In genomic region chr2:231674587-231675334, GRCh38 we compare ENCODE assay signal across 8 cellular contexts. TPM values are rescaled to one million over a fixed set of nuclear protein-coding genes. Genes with fewer than 3 reads are reported as not detected.
A peak's percentile ranks its signal among the peaks of the same experiment; 100 is the strongest.
DNase-seq lines count a peak whose midpoint lies in the region; ATAC-seq and TF ChIP-seq lines count a peak whose summit lies in the region.

No MANE protein-coding gene starts in this region.

- no peaks in the 10 kb centered on the region for H3K9me2 ChIP-seq in GM23248 (ENCODE audit: insufficient read depth)

- peak overlapping the region; percentile 16 for H3K4me2 ChIP-seq in GM23248 (ENCODE audit: unreplicated experiment)

- H3K27ac ChIP-seq in GM23248, result no peak overlapping the region

- peak; percentile 86 for TF ChIP-seq CTCF in WI38 (IDR thresholded peaks at IDR 0.05; ENCODE audit: low read depth, low read length)

- peak overlapping the region; percentile 43; the same call in 1 of the 2 replicates for H3K9ac ChIP-seq in GM23248

- no peak overlapping the region for H3K4me3 ChIP-seq in GM23248
- H3K4me3 ChIP-seq in WI38 (ENCODE audit: low read depth, low read length), result no peak overlapping the region

- 13 to 19% methylated on average over 20 of the region's 20 CpGs for WGBS in GM23248 (ENCODE audit: low coverage in 1 of 2, low lambda C conversion rate in 2 of 2, missing lambda C conversion rate in 2 of 2), 2 experiments

- H3K36me3 Mint-ChIP-seq in central memory CD8-positive, alpha-beta T cell (ENCODE audit: insufficient read depth), result no peaks in the 10 kb centered on the region

- in situ Hi-C loops in GM23248 (cut with MboI), result loop anchor here (5.0 kb wide), 1 partner anchor 43 kb away; no protein-coding TSS in a partner anchor

- no peaks in the 10 kb centered on the region for H3K9me3 Mint-ChIP-seq in central memory CD8-positive, alpha-beta T cell

- H3K36me3 ChIP-seq in GM23248 (ENCODE audit: low read depth), result no peaks in the 10 kb centered on the region

- no peaks in the 10 kb centered on the region for H3K9me3 ChIP-seq in GM23248 (ENCODE audit: low read depth)

- no peaks in the 10 kb centered on the region for H3K4me1 ChIP-seq in GM23248 (ENCODE audit: insufficient read depth)

- H3K79me2 ChIP-seq in GM23248 (ENCODE audit: insufficient read depth), result no peaks in the 10 kb centered on the region

- no peaks in the 10 kb centered on the region for H3K27me3 Mint-ChIP-seq in central memory CD8-positive, alpha-beta T cell

- H3K4me1 Mint-ChIP-seq in central memory CD8-positive, alpha-beta T cell, result peaks cover 6% of the 10 kb centered on the region

- H3F3A ChIP-seq in GM23248 (ENCODE audit: insufficient read depth), result peaks cover 7% of the 10 kb centered on the region; the same call in 1 of the 2 replicates

- peak; percentile 26 for ATAC-seq in central memory CD8-positive, alpha-beta T cell (replicated peaks; ENCODE audit: extremely low read depth, poor library complexity, severe bottlenecking)
- ATAC-seq in HG02623 (IDR thresholded peaks at IDR 0.05; ENCODE audit: unreplicated experiment), result no peak

- H2AFZ ChIP-seq in GM23248, result peak overlapping the region; percentile 77

- no peak overlapping the region for H3K4me3 Mint-ChIP-seq in central memory CD8-positive, alpha-beta T cell

- no peak overlapping the region for H3K27ac Mint-ChIP-seq in central memory CD8-positive, alpha-beta T cell (ENCODE audit: low read depth)

- peak; percentile 61 for DNase-seq in EL
- peak; percentile 73 for DNase-seq in GM23248
- peak; percentile 64 for DNase-seq in NCI-H128 (lab: John Stamatoyannopoulos, UW; ENCODE audit: unreplicated experiment)
- DNase-seq in central memory CD8-positive, alpha-beta T cell (ENCODE audit: low spot score in 2 of 2), result peak; percentile 25 to 39
- DNase-seq in left kidney (ENCODE audit: low read depth, low spot score), result peak; percentile 96
- DNase-seq in stimulated activated CD4-positive, alpha-beta T cell treated with anti-CD3 and anti-CD28 coated beads, Interleukin-2, amount 100 ng/mL, for 48 hours, result peak; percentile 57 to 67

- no peaks in the 10 kb centered on the region for H3K27me3 ChIP-seq in GM23248 (replicated peaks; ENCODE audit: insufficient read depth)

- no peaks in the 10 kb centered on the region for H4K20me1 ChIP-seq in GM23248 (ENCODE audit: insufficient read depth)

RNA-seq across cellular contexts. Expression of gene PTMA, which starts 33.6 kb away (rescaled TPM):
- 301 and 318 TPM in 2 replicates for total RNA-seq in GM23248 (2014; rRNA removed; shearing (Covaris generic))
- 570 and 594 TPM in 2 replicates for polyA plus RNA-seq in GM23248 (2016; fragmentation: Nextera tagmentation; extraction: Ambion mirVana)

Comparison
In these comparisons a context has a peak if more than half of its experiments do, and no peak if none do; other contexts are left out.
1. DNase-seq: peak in every context shown above with its lines; median percentile 96 in left kidney; 73 in GM23248; 64 in NCI-H128; 62 in stimulated activated CD4-positive, alpha-beta T cell treated with anti-CD3 and anti-CD28 coated beads, Interleukin-2, amount 100 ng/mL, for 48 hours; 61 in EL; 32 in central memory CD8-positive, alpha-beta T cell.